Comparison of ENCODE assay signal across 2 cellular contexts in the genomic region with DNA sequence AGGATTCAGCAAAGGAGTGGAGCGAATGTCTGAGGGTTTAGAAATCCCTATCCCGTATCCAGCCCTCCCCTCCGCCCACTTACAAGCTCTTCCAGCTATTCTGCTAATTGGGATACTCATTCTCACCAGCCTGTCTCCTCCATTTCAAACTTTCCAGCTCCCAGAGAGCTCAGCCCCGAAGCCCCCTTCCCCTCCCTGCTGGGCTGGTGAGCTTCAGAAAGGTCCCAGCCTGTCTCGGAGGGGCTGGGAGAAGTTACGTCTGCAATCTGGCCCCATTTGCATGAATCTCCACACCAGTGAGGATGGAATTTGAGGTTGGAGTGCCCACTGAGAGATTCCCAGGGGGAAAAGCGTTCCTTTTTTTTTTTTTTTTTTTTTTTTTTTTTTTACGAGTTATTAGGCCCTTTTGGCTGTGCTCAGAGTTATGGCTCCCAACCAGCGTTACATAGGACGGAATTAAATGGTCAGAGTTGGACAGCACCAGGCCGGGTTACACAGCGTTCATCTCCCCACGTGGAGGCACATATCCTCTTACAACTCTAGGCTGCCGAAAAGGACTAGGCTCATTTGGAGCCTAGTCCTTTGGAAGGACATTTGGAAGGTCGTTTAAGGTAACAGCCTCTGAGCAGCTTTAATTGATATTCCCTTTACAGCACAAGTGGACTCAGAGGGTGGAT.
TF ChIP-seq lines count a peak whose summit lies in the region.

No MANE protein-coding gene starts in this region.

TF ChIP-seq in Ishikawa, 13 proteins besides CTCF, POLR2A, EP300 and RAD21:
- TF ChIP-seq, protein P1, sequence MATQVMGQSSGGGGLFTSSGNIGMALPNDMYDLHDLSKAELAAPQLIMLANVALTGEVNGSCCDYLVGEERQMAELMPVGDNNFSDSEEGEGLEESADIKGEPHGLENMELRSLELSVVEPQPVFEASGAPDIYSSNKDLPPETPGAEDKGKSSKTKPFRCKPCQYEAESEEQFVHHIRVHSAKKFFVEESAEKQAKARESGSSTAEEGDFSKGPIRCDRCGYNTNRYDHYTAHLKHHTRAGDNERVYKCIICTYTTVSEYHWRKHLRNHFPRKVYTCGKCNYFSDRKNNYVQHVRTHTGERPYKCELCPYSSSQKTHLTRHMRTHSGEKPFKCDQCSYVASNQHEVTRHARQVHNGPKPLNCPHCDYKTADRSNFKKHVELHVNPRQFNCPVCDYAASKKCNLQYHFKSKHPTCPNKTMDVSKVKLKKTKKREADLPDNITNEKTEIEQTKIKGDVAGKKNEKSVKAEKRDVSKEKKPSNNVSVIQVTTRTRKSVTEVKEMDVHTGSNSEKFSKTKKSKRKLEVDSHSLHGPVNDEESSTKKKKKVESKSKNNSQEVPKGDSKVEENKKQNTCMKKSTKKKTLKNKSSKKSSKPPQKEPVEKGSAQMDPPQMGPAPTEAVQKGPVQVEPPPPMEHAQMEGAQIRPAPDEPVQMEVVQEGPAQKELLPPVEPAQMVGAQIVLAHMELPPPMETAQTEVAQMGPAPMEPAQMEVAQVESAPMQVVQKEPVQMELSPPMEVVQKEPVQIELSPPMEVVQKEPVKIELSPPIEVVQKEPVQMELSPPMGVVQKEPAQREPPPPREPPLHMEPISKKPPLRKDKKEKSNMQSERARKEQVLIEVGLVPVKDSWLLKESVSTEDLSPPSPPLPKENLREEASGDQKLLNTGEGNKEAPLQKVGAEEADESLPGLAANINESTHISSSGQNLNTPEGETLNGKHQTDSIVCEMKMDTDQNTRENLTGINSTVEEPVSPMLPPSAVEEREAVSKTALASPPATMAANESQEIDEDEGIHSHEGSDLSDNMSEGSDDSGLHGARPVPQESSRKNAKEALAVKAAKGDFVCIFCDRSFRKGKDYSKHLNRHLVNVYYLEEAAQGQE (IDR thresholded peaks at IDR 0.05; ENCODE audit: low read depth), result peak; percentile 33
- TF ChIP-seq YY1 (IDR thresholded peaks at IDR 0.05; ENCODE audit: low read depth), result no peak

TF ChIP-seq in SK-N-SH, 30 proteins besides CTCF, POLR2A, EP300 and RAD21 (continued from another document):
- TF ChIP-seq, protein P2, sequence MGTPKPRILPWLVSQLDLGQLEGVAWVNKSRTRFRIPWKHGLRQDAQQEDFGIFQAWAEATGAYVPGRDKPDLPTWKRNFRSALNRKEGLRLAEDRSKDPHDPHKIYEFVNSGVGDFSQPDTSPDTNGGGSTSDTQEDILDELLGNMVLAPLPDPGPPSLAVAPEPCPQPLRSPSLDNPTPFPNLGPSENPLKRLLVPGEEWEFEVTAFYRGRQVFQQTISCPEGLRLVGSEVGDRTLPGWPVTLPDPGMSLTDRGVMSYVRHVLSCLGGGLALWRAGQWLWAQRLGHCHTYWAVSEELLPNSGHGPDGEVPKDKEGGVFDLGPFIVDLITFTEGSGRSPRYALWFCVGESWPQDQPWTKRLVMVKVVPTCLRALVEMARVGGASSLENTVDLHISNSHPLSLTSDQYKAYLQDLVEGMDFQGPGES (IDR thresholded peaks at IDR 0.05; ENCODE audit: low read depth, low read length), result no peak
- TF ChIP-seq, protein P3, sequence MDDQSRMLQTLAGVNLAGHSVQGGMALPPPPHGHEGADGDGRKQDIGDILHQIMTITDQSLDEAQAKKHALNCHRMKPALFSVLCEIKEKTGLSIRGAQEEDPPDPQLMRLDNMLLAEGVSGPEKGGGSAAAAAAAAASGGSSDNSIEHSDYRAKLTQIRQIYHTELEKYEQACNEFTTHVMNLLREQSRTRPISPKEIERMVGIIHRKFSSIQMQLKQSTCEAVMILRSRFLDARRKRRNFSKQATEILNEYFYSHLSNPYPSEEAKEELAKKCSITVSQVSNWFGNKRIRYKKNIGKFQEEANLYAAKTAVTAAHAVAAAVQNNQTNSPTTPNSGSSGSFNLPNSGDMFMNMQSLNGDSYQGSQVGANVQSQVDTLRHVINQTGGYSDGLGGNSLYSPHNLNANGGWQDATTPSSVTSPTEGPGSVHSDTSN (IDR thresholded peaks at IDR 0.05), result no peak
- TF ChIP-seq, protein P4, sequence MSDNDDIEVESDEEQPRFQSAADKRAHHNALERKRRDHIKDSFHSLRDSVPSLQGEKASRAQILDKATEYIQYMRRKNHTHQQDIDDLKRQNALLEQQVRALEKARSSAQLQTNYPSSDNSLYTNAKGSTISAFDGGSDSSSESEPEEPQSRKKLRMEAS (IDR thresholded peaks at IDR 0.05; ENCODE audit: low read depth), result no peak
- TF ChIP-seq, protein P1 (IDR thresholded peaks at IDR 0.05; ENCODE audit: low read depth, low read length), result no peak
- no peak for TF ChIP-seq SIN3A (IDR thresholded peaks at IDR 0.05; ENCODE audit: borderline replicate concordance, low read depth, low read length)
- no peak for TF ChIP-seq TEAD4 (IDR thresholded peaks at IDR 0.05; ENCODE audit: borderline replicate concordance, insufficient read depth)
- TF ChIP-seq FOXM1 (IDR thresholded peaks at IDR 0.05; ENCODE audit: low read depth), result no peak
- no peak for TF ChIP-seq GATA2 (CRISPR knock-in tag; IDR thresholded peaks at IDR 0.05)
- no peak for TF ChIP-seq TCF12 (IDR thresholded peaks at IDR 0.05)
- TF ChIP-seq FOSL2 (IDR thresholded peaks at IDR 0.05; ENCODE audit: borderline replicate concordance, low read depth), result no peak
- no peak for TF ChIP-seq FOXJ3 (CRISPR knock-in tag; IDR thresholded peaks at IDR 0.05)
- no peak for TF ChIP-seq RFX5 (IDR thresholded peaks at IDR 0.05; ENCODE audit: low read length)
